2 cellular contexts compared by ENCODE assay signal in genomic region chr19:35271546-35271945, GRCh38.
TF ChIP-seq lines count a peak whose summit lies in the region.

No MANE protein-coding gene starts in this region.

TF ChIP-seq in K562, 482 proteins besides CTCF, POLR2A, EP300 and RAD21:
- peak; percentile 53 for TF ChIP-seq RBFOX2 (IDR thresholded peaks at IDR 0.05; ENCODE audit: low read depth, low read length)
- TF ChIP-seq MAFF (IDR thresholded peaks at IDR 0.05; ENCODE audit: low read length): no peak
- TF ChIP-seq ZNF507 (tag; conservative IDR thresholded peaks at IDR 0.05): no peak
- TF ChIP-seq ZZZ3 (IDR thresholded peaks at IDR 0.05): no peak
- no peak for TF ChIP-seq ELF2 (CRISPR knock-in tag; IDR thresholded peaks at IDR 0.05)
- TF ChIP-seq ZNF121 (CRISPR knock-in tag; conservative IDR thresholded peaks at IDR 0.05): no peak

TF ChIP-seq in GM12891, 5 proteins besides CTCF, POLR2A, EP300 and RAD21:
- TF ChIP-seq SPI1 (IDR thresholded peaks at IDR 0.05; ENCODE audit: low read depth, low read length): no peak
- TF ChIP-seq PAX5 (IDR thresholded peaks at IDR 0.05; ENCODE audit: insufficient read depth, low read length, severe bottlenecking): no peak
